In genomic region chr5:172671091-172671490, GRCh38 we compare ENCODE assay signal across 29 cellular contexts.
"Had no signal": no experiment of that assay in that cellular context is flagged by ENCODE, and none has a peak within 500 bp of the region (broad histone marks: within the 10 kb centered on the region; RNA-seq: fewer than 3 reads in every experiment).

No MANE protein-coding gene starts in this region.

- ATAC-seq: activated CD4-positive, alpha-beta T cell treated with anti-CD3 and anti-CD28 coated beads for 36 hours; activated CD8-positive, alpha-beta memory T cell treated with anti-CD3 and anti-CD28 coated beads, Interleukin-2, amount 10 ng/mL, durations not matched to agents 7 days and 5 days; activated CD8-positive, alpha-beta T cell treated with anti-CD3 and anti-CD28 coated beads, Interleukin-2, amount 10 ng/mL, durations not matched to agents 7 days and 5 days; activated naive CD8-positive, alpha-beta T cell treated with anti-CD3 and anti-CD28 coated beads, Interleukin-2, amount 50 U/mL, for 24 hours; body of pancreas; effector memory CD8-positive, alpha-beta T cell; gastroesophageal sphincter; T-helper 17 cell had no signal

- DNase-seq: activated CD4-positive, alpha-beta memory T cell treated with anti-CD3 and anti-CD28 coated beads for 36 hours; activated CD4-positive, alpha-beta T cell treated with anti-CD3 and anti-CD28 coated beads for 36 hours; activated CD4-positive, alpha-beta T cell treated with anti-CD3 and anti-CD28 coated beads, Interleukin-2, amount 10 ng/mL, durations not matched to agents 24 days and 14 days; activated CD4-positive, CD25-positive, alpha-beta regulatory T cell; activated CD4-positive, CD25-positive, alpha-beta regulatory T cell treated with anti-CD3 and anti-CD28 coated beads, Interleukin-2, amount 50 U/mL, for 72 hours; activated CD8-positive, alpha-beta memory T cell treated with anti-CD3 and anti-CD28 coated beads, Interleukin-2, amount 10 ng/mL, durations not matched to agents 7 days and 5 days; activated CD8-positive, alpha-beta memory T cell treated with anti-CD3 and anti-CD28 coated beads, Interleukin-2, amount 50 U/mL, for 4 hours; activated CD8-positive, alpha-beta T cell treated with anti-CD3 and anti-CD28 coated beads, Interleukin-2, amount 10 ng/mL, durations not matched to agents 7 days and 5 days; activated effector memory CD4-positive, alpha-beta T cell treated with anti-CD3 and anti-CD28 coated beads, Interleukin-2, amount 50 U/mL, for 16 hours; activated naive CD4-positive, alpha-beta T cell treated with anti-CD3 and anti-CD28 coated beads for 36 hours; activated naive CD8-positive, alpha-beta T cell treated with anti-CD3 and anti-CD28 coated beads for 36 hours; activated naive CD8-positive, alpha-beta T cell treated with anti-CD3 and anti-CD28 coated beads, Interleukin-2, amount 50 U/mL, for 24 hours; activated T-cell treated with anti-CD3 and anti-CD28 coated beads, Interleukin-2, amount 50 U/mL, for 1 hour; activated T-cell treated with anti-CD3 and anti-CD28 coated beads, Interleukin-2, amount 50 U/mL, for 48 hours; adrenal gland; amygdala; body of pancreas; caudate nucleus; cortex of kidney; dermis blood vessel endothelial cell; effector CD4-positive, alpha-beta T cell; effector memory CD8-positive, alpha-beta T cell; esophagus squamous epithelium; foreskin melanocyte; T-helper 1 cell; T-helper 17 cell; T1000 had no signal

- H3K4me1 ChIP-seq: body of pancreas had no signal

- H3K9me3 ChIP-seq: adrenal gland, body of pancreas, esophagus squamous epithelium, gastroesophageal sphincter had no signal

- H3K27me3 ChIP-seq: adrenal gland, body of pancreas, esophagus squamous epithelium, gastroesophageal sphincter had no signal

- H3K27ac ChIP-seq: adrenal gland, body of pancreas, epithelial cell of prostate, gastroesophageal sphincter had no signal

- H3K4me3 ChIP-seq: adrenal gland, body of pancreas, esophagus squamous epithelium, gastroesophageal sphincter had no signal
